Comparison of ENCODE assay signal across 9 cellular contexts in the genomic region with DNA sequence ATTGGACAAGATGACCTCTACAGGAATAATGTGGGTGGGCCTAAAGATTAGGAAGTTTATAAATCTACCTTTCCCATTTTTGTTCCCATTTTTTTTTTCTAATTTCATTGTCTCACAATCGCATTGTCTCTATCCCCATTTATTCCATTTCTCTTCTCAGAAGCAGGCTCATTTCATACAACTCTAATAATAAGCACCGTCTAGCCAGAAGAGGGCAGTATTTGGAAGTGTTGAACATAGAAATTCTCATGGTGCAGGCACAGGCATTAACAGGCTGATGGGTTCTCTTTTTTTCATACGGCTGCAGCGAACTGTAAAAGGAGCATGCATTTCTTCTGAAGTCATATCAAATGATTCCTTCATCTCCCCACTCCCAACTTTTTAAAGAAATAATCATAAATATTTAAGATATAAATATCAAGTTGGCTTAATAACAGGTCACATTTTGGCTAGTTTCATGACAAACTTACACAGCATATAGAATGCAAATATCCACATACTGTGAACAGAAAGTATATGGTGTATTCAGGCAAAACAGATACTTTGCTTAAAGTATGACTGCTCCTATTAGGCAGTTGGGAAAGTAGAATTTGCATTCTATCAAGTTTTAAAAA.
DNase-seq lines count a peak whose midpoint lies in the region; ATAC-seq and TF ChIP-seq lines count a peak whose summit lies in the region.
"Had no signal": no experiment of that assay in that cellular context is flagged by ENCODE, and none has a peak within 500 bp of the region (broad histone marks: within the 10 kb centered on the region; RNA-seq: fewer than 3 reads in every experiment).

No MANE protein-coding gene starts in this region.

- H3K36me3 ChIP-seq in NT2/D1 (ENCODE audit: insufficient read depth, insufficient read length, low read length) (no peaks in the 10 kb centered on the region), liver (ENCODE audit: control insufficient read depth in 4 of 4, insufficient read depth in 3 of 4, low read depth in 1 of 4, low read length in 3 of 4) (no peaks in the 10 kb centered on the region), aorta (ENCODE audit: control insufficient read depth in 1 of 2, insufficient read depth in 2 of 2, low read length in 1 of 2) (no peaks in the 10 kb centered on the region)
- H3K36me3 ChIP-seq: BLaER1 had no signal

- intact Hi-C loops in aorta (cut with DNase I): loop anchor here (2.0 to 10.0 kb wide), 5 partner anchors 119 to 300 kb away; a partner anchor contains a TSS

- H3K36me3 Mint-ChIP-seq in chondrocyte (ENCODE audit: low read depth): no peaks in the 10 kb centered on the region

- H3K4me3 ChIP-seq in NT2/D1 (ENCODE audit: insufficient read length, low read depth) (no peak overlapping the region), liver (ENCODE audit: low read depth in 1 of 3, low read length in 3 of 3) (no peak overlapping the region), aorta (ENCODE audit: low read length in 2 of 2) (no peak overlapping the region)
- H3K4me3 ChIP-seq: BLaER1 had no signal

- WGBS in liver: 12% methylated on average over 4 of the region's 4 CpGs
- WGBS in aorta, 2 donors: 5 to 7% methylated on average over 4 of the region's 4 CpGs

- H3K27ac ChIP-seq in liver (ENCODE audit: low read depth in 1 of 2, low read length in 2 of 2) (no peak overlapping the region), aorta (ENCODE audit: low read depth in 1 of 2, low read length in 2 of 2) (no peak overlapping the region)
- H3K27ac ChIP-seq: BLaER1 had no signal

- H3K9ac ChIP-seq in NT2/D1 (ENCODE audit: insufficient read length, low read depth) (no peak overlapping the region), liver (ENCODE audit: low read depth in 1 of 2, low read length in 2 of 2) (no peak overlapping the region)
- H3K9ac ChIP-seq: BLaER1 had no signal

- peak; percentile 88 for TF ChIP-seq CTCF in chondrocyte (IDR thresholded peaks at IDR 0.05)
- TF ChIP-seq CTCF in liver (IDR thresholded peaks at IDR 0.05; ENCODE audit: low read depth, low read length, missing input control): peak; percentile 55

- H3K4me1 ChIP-seq in NT2/D1 (ENCODE audit: insufficient read depth, insufficient read length) (no peaks in the 10 kb centered on the region), liver (ENCODE audit: control insufficient read depth in 4 of 4, insufficient read depth in 4 of 4, low read length in 3 of 4) (no peaks in the 10 kb centered on the region), aorta (ENCODE audit: control insufficient read depth in 1 of 2, insufficient read depth in 2 of 2, low read length in 2 of 2) (no peaks in the 10 kb centered on the region)
- H3K4me1 ChIP-seq: BLaER1 had no signal

- peak; percentile 56 for DNase-seq in NCI-H2107 treated with DMSO at 0.1 percent for 48 hours (lab: John Stamatoyannopoulos, UW; ENCODE audit: unreplicated experiment)
- DNase-seq in NCI-H2107 (lab: John Stamatoyannopoulos, UW): no peak
- peak; percentile 15 for DNase-seq in HuH-7 (ENCODE audit: low spot score)
- peak; percentile 50 for DNase-seq in NT2/D1 (ENCODE audit: low read depth, low spot score)
- DNase-seq in chondrocyte (ENCODE audit: low spot score): no peak
- DNase-seq in aorta: no peak

- no peak overlapping the region for H3K4me3 Mint-ChIP-seq in chondrocyte (ENCODE audit: unreplicated experiment)

- H3K4me1 Mint-ChIP-seq in chondrocyte (ENCODE audit: low read depth): no peaks in the 10 kb centered on the region

- no peaks in the 10 kb centered on the region for H3K27me3 ChIP-seq in NT2/D1 (ENCODE audit: insufficient read depth, insufficient read length)
- no peaks in the 10 kb centered on the region for H3K27me3 ChIP-seq in liver (ENCODE audit: control insufficient read depth in 4 of 4, insufficient read depth in 4 of 4, low read length in 3 of 4)
- H3K27me3 ChIP-seq in aorta (ENCODE audit: control insufficient read depth in 1 of 2, insufficient read depth in 2 of 2, low read length in 1 of 2): no peaks in the 10 kb centered on the region
- H3K27me3 ChIP-seq: BLaER1 had no signal

- H3K27ac Mint-ChIP-seq in chondrocyte (ENCODE audit: unreplicated experiment): no peak overlapping the region

- H3K9me3 Mint-ChIP-seq in chondrocyte (ENCODE audit: low read depth): no peaks in the 10 kb centered on the region

- ATAC-seq in GM21786 (IDR thresholded peaks at IDR 0.05; ENCODE audit: unreplicated experiment): peak; percentile 91
- peak; percentile 68 for ATAC-seq in aorta (ENCODE audit: low FRiP score)

- no peaks in the 10 kb centered on the region for H3K9me3 ChIP-seq in NT2/D1 (ENCODE audit: insufficient read depth, low read length)
- no peaks in the 10 kb centered on the region for H3K9me3 ChIP-seq in liver (ENCODE audit: control insufficient read depth in 4 of 4, low read length in 3 of 4)
- no peaks in the 10 kb centered on the region for H3K9me3 ChIP-seq in aorta (ENCODE audit: control insufficient read depth, low read length)
- H3K9me3 ChIP-seq: BLaER1 had no signal

- peak; percentile 75 to 84 for TF ChIP-seq RAD21 in liver (IDR thresholded peaks at IDR 0.05)

- peaks cover 9% of the 10 kb centered on the region for H3K27me3 Mint-ChIP-seq in chondrocyte (ENCODE audit: low read depth)

TF ChIP-seq in liver, 16 proteins besides CTCF, POLR2A, EP300 and RAD21:
- TF ChIP-seq GABPA (IDR thresholded peaks at IDR 0.05 in 1 of 2, conservative IDR thresholded peaks at IDR 0.05 in 1 of 2) (no peak), YY1 (IDR thresholded peaks at IDR 0.05) (no peak), HNF4G (IDR thresholded peaks at IDR 0.05) (no peak), JUND (IDR thresholded peaks at IDR 0.05) (no peak), FOXA1 (IDR thresholded peaks at IDR 0.05) (no peak), HNF4A (conservative IDR thresholded peaks at IDR 0.05) (no peak), TAF1 (conservative IDR thresholded peaks at IDR 0.05) (no peak), RXRA (IDR thresholded peaks at IDR 0.05) (no peak), NR2F2 (IDR thresholded peaks at IDR 0.05) (no peak), FOXA2 (IDR thresholded peaks at IDR 0.05) (no peak), SP1 (IDR thresholded peaks at IDR 0.05) (no peak)
- TF ChIP-seq, protein P1, sequence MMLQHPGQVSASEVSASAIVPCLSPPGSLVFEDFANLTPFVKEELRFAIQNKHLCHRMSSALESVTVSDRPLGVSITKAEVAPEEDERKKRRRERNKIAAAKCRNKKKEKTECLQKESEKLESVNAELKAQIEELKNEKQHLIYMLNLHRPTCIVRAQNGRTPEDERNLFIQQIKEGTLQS (IDR thresholded peaks at IDR 0.05): no peak
- TF ChIP-seq, protein P2, sequence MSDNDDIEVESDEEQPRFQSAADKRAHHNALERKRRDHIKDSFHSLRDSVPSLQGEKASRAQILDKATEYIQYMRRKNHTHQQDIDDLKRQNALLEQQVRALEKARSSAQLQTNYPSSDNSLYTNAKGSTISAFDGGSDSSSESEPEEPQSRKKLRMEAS (IDR thresholded peaks at IDR 0.05): no peak
- TF ChIP-seq, protein P3, sequence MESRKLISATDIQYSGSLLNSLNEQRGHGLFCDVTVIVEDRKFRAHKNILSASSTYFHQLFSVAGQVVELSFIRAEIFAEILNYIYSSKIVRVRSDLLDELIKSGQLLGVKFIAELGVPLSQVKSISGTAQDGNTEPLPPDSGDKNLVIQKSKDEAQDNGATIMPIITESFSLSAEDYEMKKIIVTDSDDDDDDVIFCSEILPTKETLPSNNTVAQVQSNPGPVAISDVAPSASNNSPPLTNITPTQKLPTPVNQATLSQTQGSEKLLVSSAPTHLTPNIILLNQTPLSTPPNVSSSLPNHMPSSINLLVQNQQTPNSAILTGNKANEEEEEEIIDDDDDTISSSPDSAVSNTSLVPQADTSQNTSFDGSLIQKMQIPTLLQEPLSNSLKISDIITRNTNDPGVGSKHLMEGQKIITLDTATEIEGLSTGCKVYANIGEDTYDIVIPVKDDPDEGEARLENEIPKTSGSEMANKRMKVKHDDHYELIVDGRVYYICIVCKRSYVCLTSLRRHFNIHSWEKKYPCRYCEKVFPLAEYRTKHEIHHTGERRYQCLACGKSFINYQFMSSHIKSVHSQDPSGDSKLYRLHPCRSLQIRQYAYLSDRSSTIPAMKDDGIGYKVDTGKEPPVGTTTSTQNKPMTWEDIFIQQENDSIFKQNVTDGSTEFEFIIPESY (IDR thresholded peaks at IDR 0.05): no peak
- TF ChIP-seq, protein P4, sequence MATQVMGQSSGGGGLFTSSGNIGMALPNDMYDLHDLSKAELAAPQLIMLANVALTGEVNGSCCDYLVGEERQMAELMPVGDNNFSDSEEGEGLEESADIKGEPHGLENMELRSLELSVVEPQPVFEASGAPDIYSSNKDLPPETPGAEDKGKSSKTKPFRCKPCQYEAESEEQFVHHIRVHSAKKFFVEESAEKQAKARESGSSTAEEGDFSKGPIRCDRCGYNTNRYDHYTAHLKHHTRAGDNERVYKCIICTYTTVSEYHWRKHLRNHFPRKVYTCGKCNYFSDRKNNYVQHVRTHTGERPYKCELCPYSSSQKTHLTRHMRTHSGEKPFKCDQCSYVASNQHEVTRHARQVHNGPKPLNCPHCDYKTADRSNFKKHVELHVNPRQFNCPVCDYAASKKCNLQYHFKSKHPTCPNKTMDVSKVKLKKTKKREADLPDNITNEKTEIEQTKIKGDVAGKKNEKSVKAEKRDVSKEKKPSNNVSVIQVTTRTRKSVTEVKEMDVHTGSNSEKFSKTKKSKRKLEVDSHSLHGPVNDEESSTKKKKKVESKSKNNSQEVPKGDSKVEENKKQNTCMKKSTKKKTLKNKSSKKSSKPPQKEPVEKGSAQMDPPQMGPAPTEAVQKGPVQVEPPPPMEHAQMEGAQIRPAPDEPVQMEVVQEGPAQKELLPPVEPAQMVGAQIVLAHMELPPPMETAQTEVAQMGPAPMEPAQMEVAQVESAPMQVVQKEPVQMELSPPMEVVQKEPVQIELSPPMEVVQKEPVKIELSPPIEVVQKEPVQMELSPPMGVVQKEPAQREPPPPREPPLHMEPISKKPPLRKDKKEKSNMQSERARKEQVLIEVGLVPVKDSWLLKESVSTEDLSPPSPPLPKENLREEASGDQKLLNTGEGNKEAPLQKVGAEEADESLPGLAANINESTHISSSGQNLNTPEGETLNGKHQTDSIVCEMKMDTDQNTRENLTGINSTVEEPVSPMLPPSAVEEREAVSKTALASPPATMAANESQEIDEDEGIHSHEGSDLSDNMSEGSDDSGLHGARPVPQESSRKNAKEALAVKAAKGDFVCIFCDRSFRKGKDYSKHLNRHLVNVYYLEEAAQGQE (IDR thresholded peaks at IDR 0.05): no peak

Comparison
In these comparisons a context has a peak if more than half of its experiments do, and no peak if none do; other contexts are left out.
1. DNase-seq: peak in NCI-H2107 treated with DMSO at 0.1 percent for 48 hours (single experiment), HuH-7 (single experiment) and NT2/D1 (single experiment); none in NCI-H2107 (single experiment), chondrocyte (single experiment) and aorta (0 of 2).